In genomic region chr20:59908855-59909254, GRCh38 we compare ENCODE assay signal across 34 cellular contexts. TPM values are rescaled to one million over a fixed set of nuclear protein-coding genes. Genes with fewer than 3 reads are reported as not detected.
"Had no signal": no experiment of that assay in that cellular context is flagged by ENCODE, and none has a peak within 500 bp of the region (broad histone marks: within the 10 kb centered on the region; RNA-seq: fewer than 3 reads in every experiment).

No MANE protein-coding gene starts in this region.

- H3K4me3 ChIP-seq: adrenal gland, ascending aorta, body of pancreas, breast epithelium, cardiac muscle cell had no signal

- ATAC-seq: activated naive CD4-positive, alpha-beta T cell treated with anti-CD3 and anti-CD28 coated beads, Interleukin-2, amount 50 U/mL, for 72 hours; activated naive CD8-positive, alpha-beta T cell treated with anti-CD3 and anti-CD28 coated beads, Interleukin-2, amount 50 U/mL, for 24 hours; activated T-cell treated with anti-CD3 and anti-CD28 coated beads, Interleukin-2, amount 50 U/mL, for 4 hours; activated T-cell treated with anti-CD3 and anti-CD28 coated beads, Interleukin-2, amount 50 U/mL, for 72 hours; activated T-helper 17 cell treated with anti-CD3 and anti-CD28 coated beads, Interleukin-2, amount 50 U/mL, for 72 hours; body of pancreas had no signal

- H3K27ac ChIP-seq: adrenal gland, ascending aorta, body of pancreas, brain microvascular endothelial cell, breast epithelium, cardiac muscle cell had no signal

- H3K4me1 ChIP-seq: adrenal gland, ascending aorta, body of pancreas, breast epithelium had no signal

- H3K9me3 ChIP-seq: ascending aorta, body of pancreas, breast epithelium had no signal

- DNase-seq: activated effector memory CD4-positive, alpha-beta T cell treated with anti-CD3 and anti-CD28 coated beads, Interleukin-2, amount 50 U/mL, for 16 hours; activated effector memory CD4-positive, alpha-beta T cell treated with Interleukin-2 at 50 U/mL for 16 hours; activated gamma-delta T cell; activated gamma-delta T cell treated with Interleukin-2 at 50 U/mL for 16 hours; activated naive CD4-positive, alpha-beta T cell; activated naive CD4-positive, alpha-beta T cell treated with anti-CD3 and anti-CD28 coated beads for 36 hours; activated naive CD4-positive, alpha-beta T cell treated with anti-CD3 and anti-CD28 coated beads, Interleukin-2, amount 10 ng/mL, durations not matched to agents 7 days and 5 days; activated naive CD4-positive, alpha-beta T cell treated with anti-CD3 and anti-CD28 coated beads, Interleukin-2, amount 50 U/mL, for 16 hours; activated naive CD4-positive, alpha-beta T cell treated with Interleukin-2 at 50 U/mL for 16 hours; activated naive CD8-positive, alpha-beta T cell treated with anti-CD3 and anti-CD28 coated beads for 36 hours; activated naive CD8-positive, alpha-beta T cell treated with anti-CD3 and anti-CD28 coated beads, Interleukin-2, amount 10 ng/mL, durations not matched to agents 7 days and 5 days; activated naive CD8-positive, alpha-beta T cell treated with anti-CD3 and anti-CD28 coated beads, Interleukin-2, amount 50 U/mL, for 24 hours; activated T-cell treated with anti-CD3 and anti-CD28 coated beads, Interleukin-2, amount 50 U/mL, for 24 hours; activated T-cell treated with anti-CD3 and anti-CD28 coated beads, Interleukin-2, amount 50 U/mL, for 4 hours; activated T-cell treated with anti-CD3 and anti-CD28 coated beads, Interleukin-2, amount 50 U/mL, for 48 hours; activated T-cell treated with anti-CD3 and anti-CD28 coated beads, Interleukin-2, amount 50 U/mL, for 72 hours; adrenal gland; amniotic stem cell; amygdala; anterior cingulate cortex; aorta; body of pancreas; brain microvascular endothelial cell; caudate nucleus; central memory CD4-positive, alpha-beta T cell; cerebellar nuclear complex had no signal

- H3K27me3 ChIP-seq: ascending aorta, body of pancreas, brain microvascular endothelial cell, breast epithelium, cardiac muscle cell had no signal

- H3K36me3 ChIP-seq: adrenal gland, ascending aorta, brain microvascular endothelial cell, breast epithelium, cardiac muscle cell had no signal

- FAIRE-seq: astrocyte, bronchial epithelial cell had no signal

RNA-seq across cellular contexts. Expression of gene SYCP2, which starts 24.6 kb away (rescaled TPM):
- total RNA-seq: cardiac muscle cell had no signal

RNA-seq across cellular contexts. Expression of gene CDH26, which starts 49.4 kb away (rescaled TPM):
- total RNA-seq: ascending aorta, chondrocyte had no signal
